Comparison of ENCODE assay signal across 2 cellular contexts in the genomic region with DNA sequence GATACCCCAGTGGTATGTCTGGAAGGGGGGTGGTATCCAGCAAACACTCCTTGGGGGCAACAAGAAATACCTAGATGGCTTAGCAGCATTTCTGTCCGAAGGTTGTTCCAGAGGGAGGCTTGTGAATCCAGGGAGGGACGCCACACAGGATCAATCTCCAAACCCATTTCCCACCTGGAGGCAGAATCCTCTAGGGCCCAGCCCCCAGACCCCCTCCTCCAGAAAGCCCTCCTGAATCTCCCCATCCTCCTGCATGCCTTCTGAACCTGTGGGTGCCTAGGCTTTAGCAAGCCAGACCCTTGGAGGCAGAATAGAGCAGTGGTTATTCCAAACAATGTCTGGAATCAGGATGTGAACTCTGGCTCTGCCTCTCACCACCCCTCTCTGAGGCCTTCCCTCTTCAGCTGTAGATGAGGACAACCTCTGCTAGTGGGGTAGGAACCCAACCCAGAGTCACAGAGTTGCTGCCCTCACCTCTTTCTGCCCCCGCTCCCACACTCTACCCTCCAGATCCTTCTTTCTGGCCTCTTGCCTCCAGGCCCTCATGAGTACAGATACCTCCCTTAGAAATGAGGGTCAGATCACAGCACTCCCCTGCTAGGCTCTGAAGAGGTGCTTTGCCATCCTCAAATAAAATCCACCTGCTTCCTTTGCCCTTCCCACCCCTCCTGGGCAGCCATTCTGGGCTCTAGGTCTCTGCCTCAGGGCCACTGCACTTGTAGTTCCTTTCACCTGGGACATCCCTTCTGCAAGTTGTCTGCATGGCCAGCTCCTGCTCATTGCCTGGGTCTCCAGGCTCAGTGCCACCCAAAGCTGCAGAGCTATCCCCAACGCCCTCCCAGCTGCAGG.
TF ChIP-seq lines count a peak whose summit lies in the region.

No MANE protein-coding gene starts in this region.

TF ChIP-seq in liver, 16 proteins besides CTCF, POLR2A, EP300 and RAD21:
- TF ChIP-seq, protein P1, sequence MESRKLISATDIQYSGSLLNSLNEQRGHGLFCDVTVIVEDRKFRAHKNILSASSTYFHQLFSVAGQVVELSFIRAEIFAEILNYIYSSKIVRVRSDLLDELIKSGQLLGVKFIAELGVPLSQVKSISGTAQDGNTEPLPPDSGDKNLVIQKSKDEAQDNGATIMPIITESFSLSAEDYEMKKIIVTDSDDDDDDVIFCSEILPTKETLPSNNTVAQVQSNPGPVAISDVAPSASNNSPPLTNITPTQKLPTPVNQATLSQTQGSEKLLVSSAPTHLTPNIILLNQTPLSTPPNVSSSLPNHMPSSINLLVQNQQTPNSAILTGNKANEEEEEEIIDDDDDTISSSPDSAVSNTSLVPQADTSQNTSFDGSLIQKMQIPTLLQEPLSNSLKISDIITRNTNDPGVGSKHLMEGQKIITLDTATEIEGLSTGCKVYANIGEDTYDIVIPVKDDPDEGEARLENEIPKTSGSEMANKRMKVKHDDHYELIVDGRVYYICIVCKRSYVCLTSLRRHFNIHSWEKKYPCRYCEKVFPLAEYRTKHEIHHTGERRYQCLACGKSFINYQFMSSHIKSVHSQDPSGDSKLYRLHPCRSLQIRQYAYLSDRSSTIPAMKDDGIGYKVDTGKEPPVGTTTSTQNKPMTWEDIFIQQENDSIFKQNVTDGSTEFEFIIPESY (IDR thresholded peaks at IDR 0.05): no peak
- no peak for TF ChIP-seq JUND (IDR thresholded peaks at IDR 0.05)
- TF ChIP-seq SP1 (IDR thresholded peaks at IDR 0.05): no peak
- TF ChIP-seq REST (IDR thresholded peaks at IDR 0.05): no peak
- TF ChIP-seq RXRA (IDR thresholded peaks at IDR 0.05): no peak
- no peak for TF ChIP-seq ATF3 (IDR thresholded peaks at IDR 0.05)
- no peak for TF ChIP-seq YY1 (IDR thresholded peaks at IDR 0.05)

TF ChIP-seq in HepG2, 621 proteins besides CTCF, POLR2A, EP300 and RAD21:
- TF ChIP-seq NR2F1 (CRISPR knock-in tag; IDR thresholded peaks at IDR 0.05): no peak
- TF ChIP-seq ZFP37 (CRISPR knock-in tag; IDR thresholded peaks at IDR 0.05; ENCODE audit: borderline replicate concordance): no peak
- TF ChIP-seq ZNF891 (CRISPR knock-in tag; IDR thresholded peaks at IDR 0.05): no peak
- no peak for TF ChIP-seq NR2F2 (IDR thresholded peaks at IDR 0.05; ENCODE audit: borderline replicate concordance, low read depth)
